In the genomic region with DNA sequence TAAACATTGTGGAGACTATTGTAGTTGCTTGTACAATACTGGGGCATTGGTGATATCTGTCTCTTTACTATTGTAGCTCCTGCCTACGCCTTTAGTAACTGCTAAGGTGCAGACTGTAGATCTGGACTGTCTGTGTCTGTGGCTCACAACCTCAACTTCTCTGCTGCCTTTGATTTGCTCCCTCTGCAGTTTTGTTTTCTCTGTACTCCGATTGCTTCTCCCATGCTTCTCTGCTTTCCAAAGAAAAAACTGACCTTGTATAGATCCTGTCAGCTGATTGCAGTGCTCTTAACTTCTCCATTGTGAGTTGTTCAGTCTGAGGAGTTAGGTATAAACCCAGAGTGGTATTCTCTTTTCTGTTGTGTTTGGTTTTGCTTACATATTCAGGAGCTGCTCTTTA, we compare ENCODE assay signal across 27 cellular contexts. TPM values are rescaled to one million over a fixed set of nuclear protein-coding genes. Genes with fewer than 3 reads are reported as not detected.
DNase-seq lines count a peak whose midpoint lies in the region; ATAC-seq and TF ChIP-seq lines count a peak whose summit lies in the region.
"Had no signal": no experiment of that assay in that cellular context is flagged by ENCODE, and none has a peak within 500 bp of the region (broad histone marks: within the 10 kb centered on the region; RNA-seq: fewer than 3 reads in every experiment).

No MANE protein-coding gene starts in this region.

- WGBS in stomach, 5 donors: 42 to 65% (median 56%) methylated on average over 2 of the region's 2 CpGs

- no peaks in the 10 kb centered on the region for H3K9me3 Mint-ChIP-seq in GM23338
- no peaks in the 10 kb centered on the region for H3K9me3 Mint-ChIP-seq in WTC11
- no peaks in the 10 kb centered on the region for H3K9me3 Mint-ChIP-seq in nephron
- H3K9me3 Mint-ChIP-seq in HFFc6: no peaks in the 10 kb centered on the region
- H3K9me3 Mint-ChIP-seq: activated T-cell treated with anti-CD3 and anti-CD28 coated beads, Interleukin-2, amount 50 U/mL, for 24 hours; CD8-positive, alpha-beta memory T cell; naive B cell; type B pancreatic cell had no signal

- TF ChIP-seq CTCF in GM23338 (conservative IDR thresholded peaks at IDR 0.05; ENCODE audit: low read depth in 2 of 2) (no peak), WTC11 (IDR thresholded peaks at IDR 0.05) (no peak), nephron (IDR thresholded peaks at IDR 0.05; ENCODE audit: unreplicated experiment in 3 of 3) (no peak), HFFc6 (IDR thresholded peaks at IDR 0.05) (no peak), stomach (IDR thresholded peaks at IDR 0.05) (no peak)

- CTCF ChIA-PET in WTC11 (lab: Charles Lee): no interaction called here

- H3K4me2 ChIP-seq in GM23338: no peak overlapping the region
- H3K4me2 ChIP-seq: A549 had no signal

- H3K36me3 ChIP-seq in GM23338 (ENCODE audit: insufficient read depth): no peaks in the 10 kb centered on the region
- H3K36me3 ChIP-seq in stomach: no peaks in the 10 kb centered on the region
- H3K36me3 ChIP-seq: heart right ventricle had no signal

- H3K4me3 ChIP-seq in GM23338: no peak overlapping the region
- H3K4me3 ChIP-seq in stomach: no peak overlapping the region
- H3K4me3 ChIP-seq: A549, body of pancreas, heart right ventricle, SJSA1, skin epidermis had no signal

- intact Hi-C loops in stomach (cut with DNase I; ENCODE audit: low total_unique reads): no loop called here

- no peak overlapping the region for H3K27ac ChIP-seq in GM23338 (ENCODE audit: low read depth)
- H3K27ac ChIP-seq in stomach: no peak overlapping the region
- H3K27ac ChIP-seq: A549, body of pancreas, heart right ventricle, SJSA1, skin epidermis had no signal

- no peak for DNase-seq in GM23338 (ENCODE audit: low spot score)
- no peak for DNase-seq in WTC11 (ENCODE audit: low spot score)
- DNase-seq in foreskin melanocyte: peak; percentile 23
- no peak for DNase-seq in HFFc6
- DNase-seq in KG1 (lab: John Stamatoyannopoulos, UW): no peak
- no peak for DNase-seq in stomach
- DNase-seq: activated CD4-positive, alpha-beta T cell treated with anti-CD3 and anti-CD28 coated beads for 48 hours; activated gamma-delta T cell treated with Interleukin-2 at 50 U/mL for 16 hours; activated T-cell treated with anti-CD3 and anti-CD28 coated beads, Interleukin-2, amount 50 U/mL, for 24 hours; body of pancreas; CD8-positive, alpha-beta memory T cell; effector CD8-positive, alpha-beta T cell; foreskin fibroblast; heart right ventricle; left cardiac atrium; naive B cell; NCI-H2081 treated with DMSO at 0.1 percent for 48 hours; NCI-H345; NCI-H748 treated with DMSO at 0.1 percent for 48 hours; nucleus accumbens had no signal

- no peak for ATAC-seq in GM23338
- ATAC-seq in WTC11: no peak
- no peak for ATAC-seq in GM21825 (IDR thresholded peaks at IDR 0.05; ENCODE audit: unreplicated experiment)
- ATAC-seq: A549, body of pancreas, heart right ventricle, left cardiac atrium had no signal

- H3K27me3 Mint-ChIP-seq in GM23338 (ENCODE audit: insufficient read depth, low read depth, poor library complexity) (no peaks in the 10 kb centered on the region), WTC11 (ENCODE audit: low read depth) (no peaks in the 10 kb centered on the region), nephron (ENCODE audit: low read depth) (no peaks in the 10 kb centered on the region), HFFc6 (ENCODE audit: insufficient read depth) (no peaks in the 10 kb centered on the region)
- H3K27me3 Mint-ChIP-seq: activated T-cell treated with anti-CD3 and anti-CD28 coated beads, Interleukin-2, amount 50 U/mL, for 24 hours; type B pancreatic cell had no signal

- no peak for TF ChIP-seq EP300 in stomach (IDR thresholded peaks at IDR 0.05)

- H3K27me3 ChIP-seq in GM23338 (ENCODE audit: insufficient read depth) (no peaks in the 10 kb centered on the region), stomach (no peaks in the 10 kb centered on the region)
- H3K27me3 ChIP-seq: body of pancreas, heart right ventricle, SJSA1 had no signal

- no peaks in the 10 kb centered on the region for H3F3A ChIP-seq in GM23338 (replicated peaks; ENCODE audit: low read depth)

- no peaks in the 10 kb centered on the region for H3K36me3 Mint-ChIP-seq in GM23338 (ENCODE audit: low read depth)
- H3K36me3 Mint-ChIP-seq in WTC11: no peaks in the 10 kb centered on the region
- H3K36me3 Mint-ChIP-seq in nephron (ENCODE audit: low read depth): no peaks in the 10 kb centered on the region
- H3K36me3 Mint-ChIP-seq in HFFc6 (ENCODE audit: low read depth): no peaks in the 10 kb centered on the region
- H3K36me3 Mint-ChIP-seq: CD8-positive, alpha-beta memory T cell; naive B cell; type B pancreatic cell had no signal

- no peak overlapping the region for H3K4me3 Mint-ChIP-seq in GM23338
- no peak overlapping the region for H3K4me3 Mint-ChIP-seq in WTC11
- no peak overlapping the region for H3K4me3 Mint-ChIP-seq in nephron
- no peak overlapping the region for H3K4me3 Mint-ChIP-seq in HFFc6
- H3K4me3 Mint-ChIP-seq: activated T-cell treated with anti-CD3 and anti-CD28 coated beads, Interleukin-2, amount 50 U/mL, for 24 hours; B cell; CD8-positive, alpha-beta memory T cell; naive B cell; type B pancreatic cell had no signal

- H2AFZ ChIP-seq in GM23338: no peak overlapping the region

- POLR2A ChIA-PET in WTC11 (lab: Charles Lee): interaction anchor here (0.5 to 0.7 kb wide), 2 partner anchors 18 to 1692 kb away, joined by 5 read pairs; no protein-coding TSS in a partner anchor

- H3K9me2 ChIP-seq in GM23338 (ENCODE audit: insufficient read depth): no peaks in the 10 kb centered on the region

- H3K4me1 ChIP-seq in GM23338 (ENCODE audit: insufficient read depth) (0 out of 2 replicates have a peak, but pooled peaks cover 5% of the 10 kb centered on the region), stomach (peaks cover 1 to 67% (median 36%) of the 10 kb centered on the region in 4 donors)

- peaks cover 15% of the 10 kb centered on the region; the same call in 2 of the 3 replicates for H3K4me1 Mint-ChIP-seq in GM23338
- H3K4me1 Mint-ChIP-seq in WTC11: peaks cover 27% of the 10 kb centered on the region
- peaks cover 10% of the 10 kb centered on the region for H3K4me1 Mint-ChIP-seq in nephron
- peaks cover 6% of the 10 kb centered on the region; the same call in 1 of the 2 replicates for H3K4me1 Mint-ChIP-seq in HFFc6 (ENCODE audit: low read depth)
- H3K4me1 Mint-ChIP-seq: B cell; CD8-positive, alpha-beta memory T cell; naive B cell had no signal

- H3K27ac Mint-ChIP-seq in GM23338: peak overlapping the region; percentile 2; the same call in 1 of the 2 replicates
- H3K27ac Mint-ChIP-seq in WTC11: peak overlapping the region; percentile 52
- H3K27ac Mint-ChIP-seq in nephron: peak overlapping the region; percentile 14 to 83 (median 44)
- no peak overlapping the region for H3K27ac Mint-ChIP-seq in HFFc6
- H3K27ac Mint-ChIP-seq: activated T-cell treated with anti-CD3 and anti-CD28 coated beads, Interleukin-2, amount 50 U/mL, for 24 hours; B cell; CD8-positive, alpha-beta memory T cell; naive B cell; type B pancreatic cell had no signal

- TF ChIP-seq POLR2A in stomach (IDR thresholded peaks at IDR 0.05): no peak

- no peaks in the 10 kb centered on the region for H3K9me3 ChIP-seq in stomach
- H3K9me3 ChIP-seq: A549, body of pancreas, heart right ventricle, SJSA1 had no signal

- H4K20me1 ChIP-seq in GM23338 (replicated peaks; ENCODE audit: insufficient read depth): no peaks in the 10 kb centered on the region

- peaks cover 9% of the 10 kb centered on the region; the same call in 1 of the 2 replicates for H3K79me2 ChIP-seq in GM23338 (replicated peaks; ENCODE audit: insufficient read depth)

TF ChIP-seq in GM23338, 12 proteins besides CTCF, POLR2A, EP300 and RAD21:
- no peak for TF ChIP-seq STAT1 (IDR thresholded peaks at IDR 0.05; ENCODE audit: unreplicated experiment)
- TF ChIP-seq CREB1 (CRISPR knock-in tag; IDR thresholded peaks at IDR 0.05; ENCODE audit: low read depth): no peak
- TF ChIP-seq NANOG (IDR thresholded peaks at IDR 0.05; ENCODE audit: borderline replicate concordance): no peak
- TF ChIP-seq, protein P1, sequence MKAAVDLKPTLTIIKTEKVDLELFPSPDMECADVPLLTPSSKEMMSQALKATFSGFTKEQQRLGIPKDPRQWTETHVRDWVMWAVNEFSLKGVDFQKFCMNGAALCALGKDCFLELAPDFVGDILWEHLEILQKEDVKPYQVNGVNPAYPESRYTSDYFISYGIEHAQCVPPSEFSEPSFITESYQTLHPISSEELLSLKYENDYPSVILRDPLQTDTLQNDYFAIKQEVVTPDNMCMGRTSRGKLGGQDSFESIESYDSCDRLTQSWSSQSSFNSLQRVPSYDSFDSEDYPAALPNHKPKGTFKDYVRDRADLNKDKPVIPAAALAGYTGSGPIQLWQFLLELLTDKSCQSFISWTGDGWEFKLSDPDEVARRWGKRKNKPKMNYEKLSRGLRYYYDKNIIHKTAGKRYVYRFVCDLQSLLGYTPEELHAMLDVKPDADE (IDR thresholded peaks at IDR 0.05): no peak
- TF ChIP-seq ZNF331 (CRISPR knock-in tag; IDR thresholded peaks at IDR 0.05; ENCODE audit: low read depth): no peak

TF ChIP-seq in WTC11, 78 proteins besides CTCF, POLR2A, EP300 and RAD21:
- TF ChIP-seq CBFB (CRISPR knock-in tag; IDR thresholded peaks at IDR 0.05; ENCODE audit: low read depth): no peak
TF ChIP-seq in WTC11: peak in this region for 0.

RNA-seq across cellular contexts. Expression of a gene that starts 15.3 kb away (rescaled TPM):
- total RNA-seq in GM23338 (2014; rRNA removed; shearing (Covaris generic)): 9.7 and 10.0 TPM in 2 replicates
- polyA plus RNA-seq in GM23338 (2016; fragmentation: Nextera tagmentation; extraction: Ambion mirVana) (2.5 and 3.9 TPM in 2 replicates), stomach (10 to 100 TPM in 1 of 3 donors, 1 to 10 TPM in 2; 3.5 to 11.6 (median 5.0) TPM)
- total RNA-seq in WTC11 (2021) (8.2 to 9.7 TPM (median 8.8 TPM) in 3 replicates), stomach (100 to 1,000 TPM in 2 of 5 donors, 10 to 100 TPM in 3; 45.5 to 225 (median 76.9) TPM)
- total RNA-seq in HFFc6 (2021; fragmentation: NEBNext Ultra II Directional; extraction: Animal tissue kit (Norgen Biotek cat#: 25700)): 1 to 10 TPM; 5.1 to 8.2 (median 7.6) TPM
